In genomic region chrX:154526901-154527675, GRCh38 we compare ENCODE assay signal across 8 cellular contexts. TPM values are rescaled to one million over a fixed set of nuclear protein-coding genes. Genes with fewer than 3 reads are reported as not detected.
A peak's percentile ranks its signal among the peaks of the same experiment; 100 is the strongest.
DNase-seq lines count a peak whose midpoint lies in the region; ATAC-seq and TF ChIP-seq lines count a peak whose summit lies in the region.

No MANE protein-coding gene starts in this region.

- TF ChIP-seq CTCF in testis (IDR thresholded peaks at IDR 0.05), result peak in 2 of 3 experiments; percentile 17 to 26

- peak overlapping the region; percentile 22 to 84 (median 70) for H3K4me3 Mint-ChIP-seq in IgD-negative memory B cell
- H3K4me3 Mint-ChIP-seq in activated T-cell treated with anti-CD3 and anti-CD28 coated beads, Interleukin-2, amount 50 U/mL, for 4 hours, result no peak overlapping the region
- H3K4me3 Mint-ChIP-seq in naive thymus-derived CD4-positive, alpha-beta T cell, result peak overlapping the region in 8 of 10 donors; percentile 28 to 72 (median 43)

- H3K36me3 ChIP-seq in naive thymus-derived CD4-positive, alpha-beta T cell (ENCODE audit: control insufficient read depth in 2 of 3, insufficient read depth in 3 of 3, low read length in 3 of 3), result peaks cover 0 to 4% (median 0%) of the 10 kb centered on the region in 3 experiments
- no peaks in the 10 kb centered on the region for H3K36me3 ChIP-seq in testis (ENCODE audit: low read depth, missing control alignments)

- H3K27me3 Mint-ChIP-seq in IgD-negative memory B cell, result peaks cover 3% of the 10 kb centered on the region
- no peaks in the 10 kb centered on the region for H3K27me3 Mint-ChIP-seq in activated T-cell treated with anti-CD3 and anti-CD28 coated beads, Interleukin-2, amount 50 U/mL, for 4 hours (ENCODE audit: low read depth)
- H3K27me3 Mint-ChIP-seq in naive thymus-derived CD4-positive, alpha-beta T cell, result no peaks in the 10 kb centered on the region

- DNase-seq in Ammon's horn (ENCODE audit: low spot score), result peak; percentile 80
- peak; percentile 87 for DNase-seq in OCI-M1 (lab: John Stamatoyannopoulos, UW)
- DNase-seq in activated T-cell treated with anti-CD3 and anti-CD28 coated beads, Interleukin-2, amount 50 U/mL, for 4 hours, result peak; percentile 41
- peak; percentile 72 for DNase-seq in fibroblast of gingiva (ENCODE audit: low read depth)
- DNase-seq in naive thymus-derived CD4-positive, alpha-beta T cell, result peak in 8 of 9 donors; percentile 29 to 55 (median 46)
- peak; percentile 86 for DNase-seq in testis

- H3K4me3 ChIP-seq in naive thymus-derived CD4-positive, alpha-beta T cell (ENCODE audit: low read length), result no peak overlapping the region
- H3K4me3 ChIP-seq in testis, result no peak overlapping the region

- peak overlapping the region in 2 of 3 donors; percentile 60 to 85 for H3K27ac Mint-ChIP-seq in IgD-negative memory B cell
- H3K27ac Mint-ChIP-seq in naive thymus-derived CD4-positive, alpha-beta T cell, result peak overlapping the region; percentile 38 to 85 (median 80)

- ATAC-seq in GM19035 (IDR thresholded peaks at IDR 0.05; ENCODE audit: unreplicated experiment), result peak; percentile 83
- ATAC-seq in activated T-cell treated with anti-CD3 and anti-CD28 coated beads, Interleukin-2, amount 50 U/mL, for 4 hours, result peak; percentile 85 to 86
- peak; percentile 93 for ATAC-seq in naive thymus-derived CD4-positive, alpha-beta T cell

- H3K4me1 Mint-ChIP-seq in IgD-negative memory B cell, result peaks cover 5 to 11% (median 9%) of the 10 kb centered on the region in 3 donors
- peaks cover 15% of the 10 kb centered on the region for H3K4me1 Mint-ChIP-seq in activated T-cell treated with anti-CD3 and anti-CD28 coated beads, Interleukin-2, amount 50 U/mL, for 4 hours (ENCODE audit: low read depth)
- peaks cover 7 to 28% (median 20%) of the 10 kb centered on the region in 7 donors for H3K4me1 Mint-ChIP-seq in naive thymus-derived CD4-positive, alpha-beta T cell

- no peaks in the 10 kb centered on the region for H3K36me3 Mint-ChIP-seq in IgD-negative memory B cell
- no peaks in the 10 kb centered on the region for H3K36me3 Mint-ChIP-seq in activated T-cell treated with anti-CD3 and anti-CD28 coated beads, Interleukin-2, amount 50 U/mL, for 4 hours (ENCODE audit: insufficient read depth)
- peaks cover 0 to under 1% (median 0%) of the 10 kb centered on the region in 5 donors for H3K36me3 Mint-ChIP-seq in naive thymus-derived CD4-positive, alpha-beta T cell

- H3K4me1 ChIP-seq in naive thymus-derived CD4-positive, alpha-beta T cell (ENCODE audit: control insufficient read depth in 2 of 2, insufficient read depth in 2 of 2, low read length in 2 of 2), result peaks cover 5 to 23% of the 10 kb centered on the region in 2 donors
- H3K4me1 ChIP-seq in testis, result no peaks in the 10 kb centered on the region

- CTCF ChIA-PET in naive thymus-derived CD4-positive, alpha-beta T cell (lab: Charles Lee), result interaction anchor here (0.9 to 2.1 kb wide), 7 partner anchors 10 to 1586 kb away, joined by 3 to 7 read pairs (median 4); no protein-coding TSS in a partner anchor

- no peaks in the 10 kb centered on the region for H3K9me3 Mint-ChIP-seq in IgD-negative memory B cell
- H3K9me3 Mint-ChIP-seq in activated T-cell treated with anti-CD3 and anti-CD28 coated beads, Interleukin-2, amount 50 U/mL, for 4 hours, result no peaks in the 10 kb centered on the region
- H3K9me3 Mint-ChIP-seq in naive thymus-derived CD4-positive, alpha-beta T cell, result peaks cover 0 to 2% (median 0%) of the 10 kb centered on the region in 11 donors

- intact Hi-C loops in naive thymus-derived CD4-positive, alpha-beta T cell (cut with micrococcal nuclease), result loop anchor here (1.0 to 5.0 kb wide), 3 partner anchors 11 to 130 kb away; partner anchors contain the start of genes FAM3A (in 2 of the 2), LAGE3 (in 1 of the 2) and RPL10 (in 1 of the 2)
- intact Hi-C loops in testis (cut with DNase I; ENCODE audit: low total_unique reads), result no loop called here

- 20 to 23% methylated on average over 10 to 15 of the region's 15 CpGs for WGBS in testis, 2 donors

- TF ChIP-seq POLR2A in testis (IDR thresholded peaks at IDR 0.05), result no peak

- H3K9me3 ChIP-seq in naive thymus-derived CD4-positive, alpha-beta T cell (ENCODE audit: control insufficient read depth in 2 of 3, low read length in 3 of 3), result no peaks in the 10 kb centered on the region
- H3K9me3 ChIP-seq in testis, result no peaks in the 10 kb centered on the region

- no peaks in the 10 kb centered on the region for H3K27me3 ChIP-seq in naive thymus-derived CD4-positive, alpha-beta T cell (ENCODE audit: control insufficient read depth in 2 of 2, insufficient read depth in 2 of 2, low read length in 2 of 2)
- H3K27me3 ChIP-seq in testis, result no peaks in the 10 kb centered on the region

- POLR2A ChIA-PET in naive thymus-derived CD4-positive, alpha-beta T cell (lab: Charles Lee), result interaction anchor here (0.7 to 1.9 kb wide), 11 partner anchors 10 to 531 kb away, joined by 3 to 13 read pairs (median 5); partner anchors contain the start of genes G6PD, IKBKG, PLXNA3 and RPL10

- peak overlapping the region; percentile 50 for H3K27ac ChIP-seq in naive thymus-derived CD4-positive, alpha-beta T cell (ENCODE audit: low read depth, low read length)
- H3K27ac ChIP-seq in testis, result peak overlapping the region in 1 of 2 donors; percentile 78

RNA-seq across cellular contexts. Expression of gene FAM3A, which starts 11.1 kb away (rescaled TPM):
- polyA plus RNA-seq in IgD-negative memory B cell (23.6 TPM), testis (ENCODE audit: insufficient read depth, low read depth, low replicate concordance) (24.0 TPM)
- 10 to 100 TPM; 30.4 to 40.7 (median 30.8) TPM for total RNA-seq in activated T-cell treated with anti-CD3 and anti-CD28 coated beads, Interleukin-2, amount 50 U/mL, for 4 hours
- 10 to 100 TPM; 37.6 to 63.7 (median 50.9) TPM for total RNA-seq in naive thymus-derived CD4-positive, alpha-beta T cell
- 10 to 100 TPM; 22.2 to 31.1 TPM for polyA plus RNA-seq in naive thymus-derived CD4-positive, alpha-beta T cell
- total RNA-seq in testis, result 10 to 100 TPM; 24.7 to 41.1 TPM

RNA-seq across cellular contexts. Expression of gene G6PD, which starts 19.6 kb away (rescaled TPM):
- 4.8 TPM for polyA plus RNA-seq in IgD-negative memory B cell
- 100 to 1,000 TPM; 101 to 105 (median 102) TPM for total RNA-seq in activated T-cell treated with anti-CD3 and anti-CD28 coated beads, Interleukin-2, amount 50 U/mL, for 4 hours
- total RNA-seq in naive thymus-derived CD4-positive, alpha-beta T cell, result 10 to 100 TPM; 35.4 to 74.3 (median 52.7) TPM
- 1 to 10 TPM; 3.9 to 6.2 TPM for polyA plus RNA-seq in naive thymus-derived CD4-positive, alpha-beta T cell
- 100 to 1,000 TPM; 263 to 419 TPM for total RNA-seq in testis
- polyA plus RNA-seq in testis (ENCODE audit: insufficient read depth, low read depth, low replicate concordance), result 206 TPM

RNA-seq across cellular contexts. Expression of gene IKBKG, which starts 20.3 kb away (rescaled TPM):
- polyA plus RNA-seq in IgD-negative memory B cell, result 37.3 TPM
- 10 to 100 TPM; 44.3 to 51.6 (median 45.3) TPM for total RNA-seq in activated T-cell treated with anti-CD3 and anti-CD28 coated beads, Interleukin-2, amount 50 U/mL, for 4 hours
- 10 to 100 TPM; 29.6 to 45.5 (median 38.8) TPM for total RNA-seq in naive thymus-derived CD4-positive, alpha-beta T cell
- 10 to 100 TPM; 19.6 to 26.4 TPM for polyA plus RNA-seq in naive thymus-derived CD4-positive, alpha-beta T cell
- total RNA-seq in testis, result 10 to 100 TPM; 28.1 to 38.7 TPM
- polyA plus RNA-seq in testis (ENCODE audit: insufficient read depth, low read depth, low replicate concordance), result 27.9 TPM

RNA-seq across cellular contexts. Expression of gene SLC10A3, which starts 36.7 kb away (rescaled TPM):
- polyA plus RNA-seq in IgD-negative memory B cell (54.9 TPM), testis (ENCODE audit: insufficient read depth, low read depth, low replicate concordance) (22.4 TPM)
- total RNA-seq in activated T-cell treated with anti-CD3 and anti-CD28 coated beads, Interleukin-2, amount 50 U/mL, for 4 hours, result 10 to 100 TPM; 31.3 to 32.0 (median 31.9) TPM
- 10 to 100 TPM; 11.7 to 22.7 (median 19.0) TPM for total RNA-seq in naive thymus-derived CD4-positive, alpha-beta T cell
- 10 to 100 TPM; 35.0 to 58.7 TPM for polyA plus RNA-seq in naive thymus-derived CD4-positive, alpha-beta T cell
- total RNA-seq in testis, result 10 to 100 TPM; 25.0 to 26.5 TPM

RNA-seq across cellular contexts. Expression of gene UBL4A, which starts 40.7 kb away (rescaled TPM):
- 41.4 TPM for polyA plus RNA-seq in IgD-negative memory B cell
- total RNA-seq in activated T-cell treated with anti-CD3 and anti-CD28 coated beads, Interleukin-2, amount 50 U/mL, for 4 hours, result 10 to 100 TPM; 51.5 to 63.2 (median 59.1) TPM
- total RNA-seq in naive thymus-derived CD4-positive, alpha-beta T cell, result 10 to 100 TPM in 4 of 5 experiments, 1 to 10 TPM in 1; 9.2 to 41.5 (median 32.5) TPM
- polyA plus RNA-seq in naive thymus-derived CD4-positive, alpha-beta T cell, result 10 to 100 TPM; 46.0 to 65.7 TPM
- total RNA-seq in testis, result 10 to 100 TPM; 16.8 to 18.9 TPM
- 13.3 TPM for polyA plus RNA-seq in testis (ENCODE audit: insufficient read depth, low read depth, low replicate concordance)
